In genomic region chr3:100796556-100796955, GRCh38 we compare ENCODE assay signal across 9 cellular contexts.
DNase-seq lines count a peak whose midpoint lies in the region; ATAC-seq, FAIRE-seq and TF ChIP-seq lines count a peak whose summit lies in the region.
"Had no signal": no experiment of that assay in that cellular context is flagged by ENCODE, and none has a peak within 500 bp of the region (broad histone marks: within the 10 kb centered on the region; RNA-seq: fewer than 3 reads in every experiment).

No MANE protein-coding gene starts in this region.

- H3K9me3 Mint-ChIP-seq in osteocyte (ENCODE audit: unreplicated experiment) = no peaks in the 10 kb centered on the region
- H3K9me3 Mint-ChIP-seq in activated T-helper 17 cell treated with anti-CD3 and anti-CD28 coated beads, Interleukin-2, amount 50 U/mL, for 72 hours = no peaks in the 10 kb centered on the region
- H3K9me3 Mint-ChIP-seq: stimulated activated effector memory CD8-positive, alpha-beta T cell treated with anti-CD3 and anti-CD28 coated beads, Interleukin-12 subunit alpha, Interleukin-12 subunit beta, amount 100 ng/mL, for 72 hours had no signal

- H3K36me3 ChIP-seq in bronchial epithelial cell (ENCODE audit: control insufficient read depth, insufficient read depth, low read length) = no peaks in the 10 kb centered on the region

- FAIRE-seq in bronchial epithelial cell (lab: Jason Lieb, UNC) = no peak

- no peak overlapping the region for H3K27ac Mint-ChIP-seq in osteocyte (ENCODE audit: unreplicated experiment)
- no peak overlapping the region for H3K27ac Mint-ChIP-seq in activated T-helper 17 cell treated with anti-CD3 and anti-CD28 coated beads, Interleukin-2, amount 50 U/mL, for 72 hours
- H3K27ac Mint-ChIP-seq: stimulated activated effector memory CD8-positive, alpha-beta T cell treated with anti-CD3 and anti-CD28 coated beads, Interleukin-12 subunit alpha, Interleukin-12 subunit beta, amount 100 ng/mL, for 72 hours had no signal

- no peak for ATAC-seq in activated T-helper 17 cell treated with anti-CD3 and anti-CD28 coated beads, Interleukin-2, amount 50 U/mL, for 72 hours (replicated peaks)
- ATAC-seq in HG03196 (IDR thresholded peaks at IDR 0.05; ENCODE audit: unreplicated experiment) (no peak), HG03045 (IDR thresholded peaks at IDR 0.05; ENCODE audit: unreplicated experiment) (no peak)
- ATAC-seq: stimulated activated effector memory CD8-positive, alpha-beta T cell treated with anti-CD3 and anti-CD28 coated beads, Interleukin-12 subunit alpha, Interleukin-12 subunit beta, amount 100 ng/mL, for 72 hours had no signal

- H3K4me3 ChIP-seq in LNCaP clone FGC (ENCODE audit: low read depth, low read length) = no peak overlapping the region
- no peak overlapping the region for H3K4me3 ChIP-seq in bronchial epithelial cell (ENCODE audit: low read depth, low read length)

- H3K36me3 Mint-ChIP-seq in osteocyte (ENCODE audit: unreplicated experiment) = peaks cover 3% of the 10 kb centered on the region
- no peaks in the 10 kb centered on the region for H3K36me3 Mint-ChIP-seq in activated T-helper 17 cell treated with anti-CD3 and anti-CD28 coated beads, Interleukin-2, amount 50 U/mL, for 72 hours (ENCODE audit: low read depth)
- H3K36me3 Mint-ChIP-seq: stimulated activated effector memory CD8-positive, alpha-beta T cell treated with anti-CD3 and anti-CD28 coated beads, Interleukin-12 subunit alpha, Interleukin-12 subunit beta, amount 100 ng/mL, for 72 hours had no signal

- no peak overlapping the region for H3K4me3 Mint-ChIP-seq in osteocyte (ENCODE audit: unreplicated experiment)
- no peak overlapping the region for H3K4me3 Mint-ChIP-seq in activated T-helper 17 cell treated with anti-CD3 and anti-CD28 coated beads, Interleukin-2, amount 50 U/mL, for 72 hours
- H3K4me3 Mint-ChIP-seq: stimulated activated effector memory CD8-positive, alpha-beta T cell treated with anti-CD3 and anti-CD28 coated beads, Interleukin-12 subunit alpha, Interleukin-12 subunit beta, amount 100 ng/mL, for 72 hours had no signal

- H3K4me1 Mint-ChIP-seq in osteocyte (ENCODE audit: unreplicated experiment) = peaks cover 23% of the 10 kb centered on the region
- H3K4me1 Mint-ChIP-seq in activated T-helper 17 cell treated with anti-CD3 and anti-CD28 coated beads, Interleukin-2, amount 50 U/mL, for 72 hours = no peaks in the 10 kb centered on the region

- peak; percentile 42 for DNase-seq in DMS 273 (lab: John Stamatoyannopoulos, UW; ENCODE audit: unreplicated experiment)
- no peak for DNase-seq in DMS 273 treated with DMSO at 0.1 percent for 48 hours (lab: John Stamatoyannopoulos, UW)
- DNase-seq in LNCaP clone FGC (ENCODE audit: low read depth) = no peak
- DNase-seq in bronchial epithelial cell (ENCODE audit: low read depth) = peak; percentile 43
- DNase-seq in osteocyte (ENCODE audit: extremely low spot score, unreplicated experiment) = no peak

- H3K27me3 Mint-ChIP-seq in osteocyte (ENCODE audit: unreplicated experiment) = no peaks in the 10 kb centered on the region
- no peaks in the 10 kb centered on the region for H3K27me3 Mint-ChIP-seq in activated T-helper 17 cell treated with anti-CD3 and anti-CD28 coated beads, Interleukin-2, amount 50 U/mL, for 72 hours

- H3K27me3 ChIP-seq in bronchial epithelial cell (ENCODE audit: control insufficient read depth, insufficient read depth, low read length) = no peaks in the 10 kb centered on the region

- peak; percentile 57 for TF ChIP-seq CTCF in LNCaP clone FGC (IDR thresholded peaks at IDR 0.05; ENCODE audit: control insufficient read depth, extremely low read depth, insufficient read depth)
- TF ChIP-seq CTCF in bronchial epithelial cell (IDR thresholded peaks at IDR 0.05; ENCODE audit: insufficient read depth, low read length, severe bottlenecking) = peak; percentile 14
- peak; percentile 39 for TF ChIP-seq CTCF in osteocyte (IDR thresholded peaks at IDR 0.05)

Comparison
In these comparisons a context has a peak if more than half of its experiments do, and no peak if none do; other contexts are left out.
1. DNase-seq: peak in DMS 273 (single experiment) and bronchial epithelial cell (single experiment); none in DMS 273 treated with DMSO at 0.1 percent for 48 hours (single experiment), LNCaP clone FGC (single experiment) and osteocyte (single experiment).
2. Peak in every context shown above with its lines, with median percentiles within 50 percentile points of each other: CTCF ChIP-seq.